8 cellular contexts compared by ENCODE assay signal in the genomic region with DNA sequence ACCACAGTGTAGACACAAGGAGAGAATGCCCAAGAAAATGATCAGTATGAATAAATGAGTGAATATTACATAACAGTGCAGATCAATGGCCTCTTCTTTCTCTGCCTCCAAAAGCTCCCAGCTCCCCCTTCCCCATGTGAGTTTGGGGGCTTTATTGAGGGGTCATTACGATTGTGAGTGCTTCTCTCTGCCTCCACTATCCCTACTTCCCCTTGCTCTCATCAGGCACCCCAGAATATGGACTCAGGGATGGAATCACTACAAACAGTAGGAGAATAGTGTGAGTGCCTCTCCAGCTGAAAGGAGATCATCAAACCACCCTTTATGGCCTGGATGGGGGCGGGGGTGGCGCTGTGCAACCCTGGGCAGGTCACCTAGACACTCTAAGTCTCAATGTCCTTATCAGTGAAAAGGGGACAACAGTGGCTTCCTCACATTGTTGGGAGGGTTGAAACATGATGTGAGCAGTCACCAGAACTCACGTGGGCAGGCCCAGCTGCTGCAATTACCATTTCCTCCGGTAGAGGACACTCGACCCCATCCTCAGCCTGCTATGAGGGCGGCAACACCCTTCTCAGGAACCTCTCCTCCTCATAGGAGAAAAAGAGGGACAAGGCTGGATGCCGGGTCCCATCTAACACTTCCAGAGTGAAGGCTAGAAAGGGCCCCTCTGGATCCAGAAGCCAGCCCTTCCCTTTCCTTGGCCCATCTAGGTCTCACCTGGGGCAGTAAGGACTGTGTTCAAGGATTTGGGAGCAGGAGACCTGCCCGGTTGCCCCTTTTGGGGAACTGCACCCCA. TPM values are rescaled to one million over a fixed set of nuclear protein-coding genes. Genes with fewer than 3 reads are reported as not detected.
DNase-seq lines count a peak whose midpoint lies in the region; TF ChIP-seq lines count a peak whose summit lies in the region.

No MANE protein-coding gene starts in this region.

- H2BK5ac ChIP-seq in trophoblast cell (ENCODE audit: low read depth, low read length, poor library complexity), result no peak overlapping the region

- H3K4me1 ChIP-seq in SK-N-SH (ENCODE audit: control insufficient read depth in 1 of 2, insufficient read depth in 2 of 2, low read depth in 1 of 2, low read length in 1 of 2) (peaks cover 0 to 16% of the 10 kb centered on the region in 2 experiments; a peak in 1 of 4 replicates), trophoblast cell (ENCODE audit: control insufficient read depth in 1 of 2, insufficient read depth in 2 of 2, low read length in 2 of 2) (peaks cover 12 to 13% of the 10 kb centered on the region in 2 experiments), tibial artery (peaks cover 0 to 33% (median 26%) of the 10 kb centered on the region in 4 donors)

- H4K20me1 ChIP-seq in SK-N-SH (ENCODE audit: insufficient read depth), result no peaks in the 10 kb centered on the region

- peaks cover 32% of the 10 kb centered on the region for H3K4me1 Mint-ChIP-seq in activated naive CD4-positive, alpha-beta T cell treated with anti-CD3 and anti-CD28 coated beads, Interleukin-2, amount 50 U/mL, for 24 hours

- H3K27me3 Mint-ChIP-seq in activated naive CD4-positive, alpha-beta T cell treated with anti-CD3 and anti-CD28 coated beads, Interleukin-2, amount 50 U/mL, for 24 hours, result peaks cover 1% of the 10 kb centered on the region

- H2BK120ac ChIP-seq in trophoblast cell (ENCODE audit: insufficient read depth, low read length, poor library complexity), result no peak overlapping the region

- 2% methylated on average over 8 of the region's 9 CpGs for WGBS in SK-N-SH (ENCODE audit: low lambda C conversion rate)
- WGBS in trophoblast cell (ENCODE audit: extremely low coverage, insufficient coverage, insufficient read length), result no CpG with 5 or more reads among the region's 9 CpGs

- H4K91ac ChIP-seq in trophoblast cell (ENCODE audit: low read depth, low read length), result no peak overlapping the region

- CTCF ChIA-PET in SK-N-SH (lab: Yijun Ruan, JAX), result interaction anchor here (0.6 to 6.7 kb wide), 31 partner anchors 8 to 530 kb away, joined by 3 to 93 read pairs (median 5); a partner anchor contains a TSS

- no peak for TF ChIP-seq EP300 in SK-N-SH (IDR thresholded peaks at IDR 0.05; ENCODE audit: borderline replicate concordance in 1 of 2, low read depth in 1 of 2, low read length in 1 of 2)

- intact Hi-C loops in tibial artery (cut with DNase I; ENCODE audit: low total_unique reads), result no loop called here

- peak; percentile 77 for DNase-seq in SKM-1 treated with dmso at 0.1 percent for 144 hours (lab: John Stamatoyannopoulos, UW; ENCODE audit: unreplicated experiment)
- no peak for DNase-seq in SKM-1 (lab: John Stamatoyannopoulos, UW; ENCODE audit: unreplicated experiment)
- DNase-seq in NCI-H1105 (lab: John Stamatoyannopoulos, UW), result peak; percentile 44
- DNase-seq in SK-N-SH, result peak; percentile 85
- peak; percentile 83 for DNase-seq in glomerular visceral epithelial cell (ENCODE audit: extremely low spot score)
- peak; percentile 96 to 99 for DNase-seq in trophoblast cell
- DNase-seq in tibial artery, result peak; percentile 84 to 89

- no peaks in the 10 kb centered on the region for H3K79me1 ChIP-seq in trophoblast cell (ENCODE audit: low read length)

- peaks cover 15% of the 10 kb centered on the region for H3F3A ChIP-seq in SK-N-SH (replicated peaks; ENCODE audit: insufficient read depth)

- peak overlapping the region; percentile 59 for H3K4me3 Mint-ChIP-seq in activated naive CD4-positive, alpha-beta T cell treated with anti-CD3 and anti-CD28 coated beads, Interleukin-2, amount 50 U/mL, for 24 hours

- H3K4ac ChIP-seq in trophoblast cell (ENCODE audit: low read depth, low read length), result no peak overlapping the region

- POLR2A ChIA-PET in SK-N-SH (lab: Yijun Ruan, JAX), result interaction anchor here (0.6 to 1.7 kb wide), 6 partner anchors 17 to 112 kb away, joined by 3 to 7 read pairs (median 4); a partner anchor contains a TSS

- no peaks in the 10 kb centered on the region for H3K36me3 ChIP-seq in SK-N-SH (replicated peaks in 1 of 2; ENCODE audit: control insufficient read depth in 1 of 2, insufficient read depth in 2 of 2, low read length in 1 of 2)
- H3K36me3 ChIP-seq in trophoblast cell (ENCODE audit: control insufficient read depth in 1 of 2, insufficient read depth in 2 of 2, low read length in 2 of 2), result no peaks in the 10 kb centered on the region
- no peaks in the 10 kb centered on the region for H3K36me3 ChIP-seq in tibial artery

- no peaks in the 10 kb centered on the region for H3K9me3 ChIP-seq in SK-N-SH
- no peaks in the 10 kb centered on the region for H3K9me3 ChIP-seq in trophoblast cell (ENCODE audit: insufficient read depth, low read depth, low read length)
- H3K9me3 ChIP-seq in tibial artery, result no peaks in the 10 kb centered on the region

- H3K14ac ChIP-seq in trophoblast cell (ENCODE audit: low read length), result no peak overlapping the region

- no peak overlapping the region for H3K4me2 ChIP-seq in SK-N-SH
- no peak overlapping the region for H3K4me2 ChIP-seq in trophoblast cell (ENCODE audit: low read length)

- H3K27ac ChIP-seq in SK-N-SH (ENCODE audit: low read depth in 2 of 2, low read length in 1 of 2) (0 out of 4 replicates have a peak overlapping the region, but pooled peaks of 1 of the 2 experiments have one; percentile 12), trophoblast cell (ENCODE audit: low read depth, low read length) (no peak overlapping the region), tibial artery (no peak overlapping the region)

- no peaks in the 10 kb centered on the region for H3K79me2 ChIP-seq in SK-N-SH (ENCODE audit: insufficient read depth)
- H3K79me2 ChIP-seq in trophoblast cell (ENCODE audit: control insufficient read depth, insufficient read depth, low read length, poor library complexity), result no peaks in the 10 kb centered on the region

- H3K18ac ChIP-seq in trophoblast cell (ENCODE audit: low read length), result no peak overlapping the region

- no peaks in the 10 kb centered on the region for H3K9me3 Mint-ChIP-seq in activated naive CD4-positive, alpha-beta T cell treated with anti-CD3 and anti-CD28 coated beads, Interleukin-2, amount 50 U/mL, for 24 hours

- H3K36me3 Mint-ChIP-seq in activated naive CD4-positive, alpha-beta T cell treated with anti-CD3 and anti-CD28 coated beads, Interleukin-2, amount 50 U/mL, for 24 hours, result no peaks in the 10 kb centered on the region

- H3K9me2 ChIP-seq in SK-N-SH, result no peaks in the 10 kb centered on the region

- H2AK5ac ChIP-seq in trophoblast cell (ENCODE audit: low read length), result no peak overlapping the region

- no peak overlapping the region for H3K23ac ChIP-seq in trophoblast cell (ENCODE audit: low read length)

- TF ChIP-seq RAD21 in SK-N-SH (IDR thresholded peaks at IDR 0.05; ENCODE audit: low read length), result peak; percentile 96

- H4K12ac ChIP-seq in trophoblast cell (ENCODE audit: low read depth, low read length), result no peak overlapping the region

- H3K4me3 ChIP-seq in SK-N-SH (ENCODE audit: low read depth in 2 of 2, low read length in 1 of 2) (peak overlapping the region in 1 of 2 experiments; percentile 13; a peak in 1 of 4 replicates), trophoblast cell (ENCODE audit: low read depth, low read length) (no peak overlapping the region), tibial artery (no peak overlapping the region)

- TF ChIP-seq CTCF in SK-N-SH (IDR thresholded peaks at IDR 0.05) (peak; percentile 91), tibial artery (IDR thresholded peaks at IDR 0.05) (peak; percentile 96)

- peak overlapping the region; percentile 88 for H2AFZ ChIP-seq in SK-N-SH (ENCODE audit: low read depth)
- H2AFZ ChIP-seq in trophoblast cell (ENCODE audit: insufficient read depth, low read length, poor library complexity), result no peak overlapping the region

- H3K27ac Mint-ChIP-seq in activated naive CD4-positive, alpha-beta T cell treated with anti-CD3 and anti-CD28 coated beads, Interleukin-2, amount 50 U/mL, for 24 hours, result peak overlapping the region; percentile 95

- no peak overlapping the region for H3K9ac ChIP-seq in SK-N-SH
- no peak overlapping the region for H3K9ac ChIP-seq in trophoblast cell (ENCODE audit: low read length)

- H4K8ac ChIP-seq in trophoblast cell (ENCODE audit: low read depth, low read length), result peak overlapping the region; percentile 26

- H3K27me3 ChIP-seq in SK-N-SH (ENCODE audit: insufficient read depth), result no peaks in the 10 kb centered on the region
- peaks cover 38% of the 10 kb centered on the region for H3K27me3 ChIP-seq in trophoblast cell (ENCODE audit: insufficient read depth, low read length)
- peaks cover 7 to 48% of the 10 kb centered on the region in 2 donors for H3K27me3 ChIP-seq in tibial artery

- no peak overlapping the region for H2BK12ac ChIP-seq in trophoblast cell (ENCODE audit: low read length)

TF ChIP-seq in SK-N-SH, 30 proteins besides CTCF, POLR2A, EP300 and RAD21 (continues in another document):
- TF ChIP-seq, protein P1, sequence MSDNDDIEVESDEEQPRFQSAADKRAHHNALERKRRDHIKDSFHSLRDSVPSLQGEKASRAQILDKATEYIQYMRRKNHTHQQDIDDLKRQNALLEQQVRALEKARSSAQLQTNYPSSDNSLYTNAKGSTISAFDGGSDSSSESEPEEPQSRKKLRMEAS (IDR thresholded peaks at IDR 0.05; ENCODE audit: low read depth), result peak; percentile 81; the same call in 1 of the 2 replicates
- TF ChIP-seq RFX5 (IDR thresholded peaks at IDR 0.05; ENCODE audit: low read length), result peak; percentile 55; the same call in 1 of the 2 replicates

RNA-seq across cellular contexts. Expression of a gene that starts 2.1 kb away (rescaled TPM):
- 2.7 and 3.1 TPM in 2 replicates for polyA plus RNA-seq in SK-N-SH (2012; rRNA removed)
- polyA plus RNA-seq in SK-N-SH (2012; cell fraction: cytosol; rRNA removed), result 3.4 and 4.0 TPM in 2 replicates
- 2.8 and 4.0 TPM in 2 replicates for polyA plus RNA-seq in SK-N-SH (2012; cell fraction: nucleus; rRNA removed)
- polyA plus RNA-seq in trophoblast cell (2013), result 1.8 TPM in 2 replicates

RNA-seq across cellular contexts. Expression of a gene that starts 28.2 kb away (rescaled TPM):
- polyA plus RNA-seq in SK-N-SH (2012; rRNA removed), result 41.5 and 43.6 TPM in 2 replicates
- polyA plus RNA-seq in SK-N-SH (2012; cell fraction: cytosol; rRNA removed), result 11.5 and 18.3 TPM in 2 replicates
- polyA plus RNA-seq in SK-N-SH (2012; cell fraction: nucleus; rRNA removed), result 118 and 131 TPM in 2 replicates
- polyA plus RNA-seq in trophoblast cell (2013), result 15.3 and 16.2 TPM in 2 replicates

RNA-seq across cellular contexts. Expression of a gene that starts 53.2 kb away (rescaled TPM):
- 12.9 and 16.5 TPM in 2 replicates for polyA plus RNA-seq in SK-N-SH (2012; rRNA removed)
- polyA plus RNA-seq in SK-N-SH (2012; cell fraction: cytosol; rRNA removed), result 9.3 and 10.9 TPM in 2 replicates
- 5.9 and 8.6 TPM in 2 replicates for polyA plus RNA-seq in SK-N-SH (2012; cell fraction: nucleus; rRNA removed)
- 7.1 and 7.8 TPM in 2 replicates for polyA plus RNA-seq in trophoblast cell (2013)
